In the genomic region with DNA sequence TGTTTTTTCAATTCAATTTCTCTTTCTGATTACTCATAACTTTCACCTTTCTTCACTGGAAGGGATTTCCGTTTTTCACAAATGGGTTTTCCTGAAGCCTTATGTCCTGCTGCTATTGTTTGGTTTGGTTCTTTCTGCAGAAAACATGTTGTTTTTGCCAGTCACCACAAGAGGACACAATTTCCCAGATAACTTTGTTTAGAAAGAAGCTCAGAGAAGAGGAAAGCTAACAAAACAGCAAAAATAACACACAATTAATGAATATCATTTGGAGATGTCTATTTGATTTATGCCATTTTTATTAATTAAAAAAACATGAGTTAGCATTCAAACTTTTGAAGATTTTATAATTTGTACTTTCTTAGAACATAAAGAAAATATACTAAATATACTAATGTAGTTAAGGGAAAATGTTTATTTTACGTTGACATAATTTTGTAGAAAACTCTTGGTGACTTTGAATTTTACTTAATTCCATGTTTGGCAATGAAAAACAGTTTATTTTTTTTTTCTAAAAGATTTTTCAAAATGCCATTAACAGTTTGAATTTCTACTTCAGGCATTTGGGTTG, we compare ENCODE assay signal across 8 cellular contexts. TPM values are rescaled to one million over a fixed set of nuclear protein-coding genes. Genes with fewer than 3 reads are reported as not detected.
A peak's percentile ranks its signal among the peaks of the same experiment; 100 is the strongest.
DNase-seq lines count a peak whose midpoint lies in the region; ATAC-seq and TF ChIP-seq lines count a peak whose summit lies in the region.

No MANE protein-coding gene starts in this region.

- TF ChIP-seq CTCF in DOHH2 (IDR thresholded peaks at IDR 0.05; ENCODE audit: low read depth, low read length, poor library complexity, severe bottlenecking), result peak; percentile 70
- peak; percentile 58 to 84 (median 70) for TF ChIP-seq CTCF in adrenal gland (IDR thresholded peaks at IDR 0.05)
- peak; percentile 24 for TF ChIP-seq CTCF in liver (IDR thresholded peaks at IDR 0.05; ENCODE audit: low read depth, low read length, missing input control)

- H3K27me3 ChIP-seq in DOHH2 (ENCODE audit: control insufficient read depth, low read length) (peaks cover 33% of the 10 kb centered on the region), adrenal gland (peaks cover 39% of the 10 kb centered on the region), liver (ENCODE audit: control insufficient read depth in 4 of 4, insufficient read depth in 4 of 4, low read length in 3 of 4) (peaks cover 0 to 7% (median 0%) of the 10 kb centered on the region in 4 donors)

- intact Hi-C loops in adrenal gland (cut with DNase I), result loop anchor here in 1 of 2 donors (5.0 kb wide), 1 partner anchor 320 kb away; no protein-coding TSS in a partner anchor

- peak; percentile 50 to 61 for TF ChIP-seq RAD21 in liver (IDR thresholded peaks at IDR 0.05)

- ATAC-seq in GM19397 (IDR thresholded peaks at IDR 0.05; ENCODE audit: unreplicated experiment) (no peak), GM19467 (IDR thresholded peaks at IDR 0.05; ENCODE audit: unreplicated experiment) (no peak), HG03025 (IDR thresholded peaks at IDR 0.05; ENCODE audit: low FRiP score, unreplicated experiment) (no peak)

- H3K36me3 ChIP-seq in DOHH2 (ENCODE audit: control insufficient read depth, low read length) (no peaks in the 10 kb centered on the region), adrenal gland (replicated peaks in 1 of 2) (no peaks in the 10 kb centered on the region), liver (ENCODE audit: control insufficient read depth in 4 of 4, insufficient read depth in 3 of 4, low read depth in 1 of 4, low read length in 3 of 4) (no peaks in the 10 kb centered on the region)

- TF ChIP-seq POLR2A in adrenal gland (IDR thresholded peaks at IDR 0.05), result no peak

- H3K9me2 ChIP-seq in DOHH2 (replicated peaks; ENCODE audit: control insufficient read depth, low read length), result no peaks in the 10 kb centered on the region

- H3K4me3 ChIP-seq in DOHH2 (ENCODE audit: low read length), result no peak overlapping the region
- H3K4me3 ChIP-seq in adrenal gland, result no peak overlapping the region
- H3K4me3 ChIP-seq in liver (ENCODE audit: low read depth in 1 of 3, low read length in 3 of 3), result no peak overlapping the region

- H3K9ac ChIP-seq in liver (ENCODE audit: low read depth in 1 of 2, low read length in 2 of 2), result no peak overlapping the region

- no peak overlapping the region for H3K27ac ChIP-seq in DOHH2 (ENCODE audit: low read depth, low read length)
- H3K27ac ChIP-seq in adrenal gland, result no peak overlapping the region
- no peak overlapping the region for H3K27ac ChIP-seq in liver (ENCODE audit: low read depth in 1 of 2, low read length in 2 of 2)

- H3K79me2 ChIP-seq in DOHH2 (ENCODE audit: control insufficient read depth, low read length), result no peaks in the 10 kb centered on the region

- peak; percentile 62 for DNase-seq in NAMALWA (ENCODE audit: low spot score)
- DNase-seq in adrenal gland, result no peak
- no peak for DNase-seq in activated CD4-positive, alpha-beta T cell treated with anti-CD3 and anti-CD28 coated beads, Interleukin-2, amount 50 U/mL, for 4 hours

- H3K4me1 ChIP-seq in DOHH2 (ENCODE audit: control insufficient read depth, low read length) (no peaks in the 10 kb centered on the region), adrenal gland (replicated peaks in 1 of 2) (no peaks in the 10 kb centered on the region), liver (ENCODE audit: control insufficient read depth in 4 of 4, insufficient read depth in 4 of 4, low read length in 3 of 4) (peaks cover 0 to 7% (median 3%) of the 10 kb centered on the region in 4 donors)

- H3K9me3 ChIP-seq in DOHH2 (ENCODE audit: control insufficient read depth, insufficient read depth, low read length) (no peaks in the 10 kb centered on the region), adrenal gland (replicated peaks in 1 of 3) (no peaks in the 10 kb centered on the region), liver (ENCODE audit: control insufficient read depth in 4 of 4, low read length in 3 of 4) (no peaks in the 10 kb centered on the region)

- H3F3A ChIP-seq in DOHH2 (ENCODE audit: control insufficient read depth, insufficient read depth), result no peaks in the 10 kb centered on the region

- WGBS in adrenal gland, 4 donors, result 43 to 46% (median 44%) methylated on average over 2 of the region's 2 CpGs
- 31% methylated on average over 2 of the region's 2 CpGs for WGBS in liver

- no peak overlapping the region for H3K4me2 ChIP-seq in DOHH2 (ENCODE audit: low read length)

- 0 out of 2 replicates have a peak, but pooled peaks cover 2% of the 10 kb centered on the region for H4K20me1 ChIP-seq in DOHH2 (ENCODE audit: control insufficient read depth, insufficient read depth, low read depth, low read length)

TF ChIP-seq in liver, 16 proteins besides CTCF, POLR2A, EP300 and RAD21:
- TF ChIP-seq TAF1 (conservative IDR thresholded peaks at IDR 0.05) (no peak), SP1 (IDR thresholded peaks at IDR 0.05) (no peak), YY1 (IDR thresholded peaks at IDR 0.05) (no peak), RXRA (IDR thresholded peaks at IDR 0.05) (no peak), NR2F2 (IDR thresholded peaks at IDR 0.05) (no peak), FOXA1 (IDR thresholded peaks at IDR 0.05) (no peak), FOXA2 (IDR thresholded peaks at IDR 0.05) (no peak), ZBTB33 (IDR thresholded peaks at IDR 0.05) (no peak), HNF4A (conservative IDR thresholded peaks at IDR 0.05) (no peak), EGR1 (IDR thresholded peaks at IDR 0.05; ENCODE audit: low read depth in 2 of 2) (no peak), JUND (IDR thresholded peaks at IDR 0.05) (no peak), GABPA (IDR thresholded peaks at IDR 0.05 in 1 of 2, conservative IDR thresholded peaks at IDR 0.05 in 1 of 2) (no peak), ATF3 (IDR thresholded peaks at IDR 0.05) (no peak), HNF4G (IDR thresholded peaks at IDR 0.05) (no peak), MAX (IDR thresholded peaks at IDR 0.05) (no peak)
- TF ChIP-seq, protein P1, sequence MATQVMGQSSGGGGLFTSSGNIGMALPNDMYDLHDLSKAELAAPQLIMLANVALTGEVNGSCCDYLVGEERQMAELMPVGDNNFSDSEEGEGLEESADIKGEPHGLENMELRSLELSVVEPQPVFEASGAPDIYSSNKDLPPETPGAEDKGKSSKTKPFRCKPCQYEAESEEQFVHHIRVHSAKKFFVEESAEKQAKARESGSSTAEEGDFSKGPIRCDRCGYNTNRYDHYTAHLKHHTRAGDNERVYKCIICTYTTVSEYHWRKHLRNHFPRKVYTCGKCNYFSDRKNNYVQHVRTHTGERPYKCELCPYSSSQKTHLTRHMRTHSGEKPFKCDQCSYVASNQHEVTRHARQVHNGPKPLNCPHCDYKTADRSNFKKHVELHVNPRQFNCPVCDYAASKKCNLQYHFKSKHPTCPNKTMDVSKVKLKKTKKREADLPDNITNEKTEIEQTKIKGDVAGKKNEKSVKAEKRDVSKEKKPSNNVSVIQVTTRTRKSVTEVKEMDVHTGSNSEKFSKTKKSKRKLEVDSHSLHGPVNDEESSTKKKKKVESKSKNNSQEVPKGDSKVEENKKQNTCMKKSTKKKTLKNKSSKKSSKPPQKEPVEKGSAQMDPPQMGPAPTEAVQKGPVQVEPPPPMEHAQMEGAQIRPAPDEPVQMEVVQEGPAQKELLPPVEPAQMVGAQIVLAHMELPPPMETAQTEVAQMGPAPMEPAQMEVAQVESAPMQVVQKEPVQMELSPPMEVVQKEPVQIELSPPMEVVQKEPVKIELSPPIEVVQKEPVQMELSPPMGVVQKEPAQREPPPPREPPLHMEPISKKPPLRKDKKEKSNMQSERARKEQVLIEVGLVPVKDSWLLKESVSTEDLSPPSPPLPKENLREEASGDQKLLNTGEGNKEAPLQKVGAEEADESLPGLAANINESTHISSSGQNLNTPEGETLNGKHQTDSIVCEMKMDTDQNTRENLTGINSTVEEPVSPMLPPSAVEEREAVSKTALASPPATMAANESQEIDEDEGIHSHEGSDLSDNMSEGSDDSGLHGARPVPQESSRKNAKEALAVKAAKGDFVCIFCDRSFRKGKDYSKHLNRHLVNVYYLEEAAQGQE (IDR thresholded peaks at IDR 0.05), result no peak

RNA-seq across cellular contexts. Expression of gene TWIST1, which starts 4.7 kb away (rescaled TPM):
- total RNA-seq in adrenal gland (10 to 100 TPM in 4 of 8 donors, 1 to 10 TPM in 4; 1.8 to 16.3 (median 10.5) TPM), liver (under 1 TPM; 0.17 to 0.19 TPM)
- polyA plus RNA-seq in adrenal gland (10 to 100 TPM in 1 of 3 donors, 1 to 10 TPM in 2; 1.9 to 17.9 (median 3.0) TPM), liver (under 1 TPM in 1 of 2 donors, not detected in 1; 0.15 TPM)

RNA-seq across cellular contexts. Expression of gene FERD3L, which starts 23.1 kb away (rescaled TPM):
- not detected for total RNA-seq in adrenal gland
- not detected for polyA plus RNA-seq in adrenal gland
- total RNA-seq in liver, result not detected
- polyA plus RNA-seq in liver, result not detected
